ENCODE assay signal across 8 cellular contexts in genomic region chr22:38872172-38872830, GRCh38. TPM values are rescaled to one million over a fixed set of nuclear protein-coding genes. Genes with fewer than 3 reads are reported as not detected.
A peak's percentile ranks its signal among the peaks of the same experiment; 100 is the strongest.
DNase-seq lines count a peak whose midpoint lies in the region; ATAC-seq and TF ChIP-seq lines count a peak whose summit lies in the region.

CBX6 (minus strand) TSS chr22:38872216; CDS start chr22:38872190, 26 bp downstream.

- H3K36me3 ChIP-seq in left ventricle myocardium inferior (peaks cover 10% of the 10 kb centered on the region), prostate gland (no peaks in the 10 kb centered on the region), upper lobe of right lung (peaks cover 18% of the 10 kb centered on the region)

- 1% methylated on average over 70 of the region's 73 CpGs for WGBS in prostate gland

- H3K4me1 ChIP-seq in left ventricle myocardium inferior (peaks cover 60% of the 10 kb centered on the region), prostate gland (replicated peaks) (peaks cover 9% of the 10 kb centered on the region), upper lobe of right lung (peaks cover 33% of the 10 kb centered on the region)

- TF ChIP-seq CTCF in GM13976 (IDR thresholded peaks at IDR 0.05; ENCODE audit: borderline replicate concordance, control extremely low read depth, extremely low read depth, insufficient read depth, missing control alignments) (no peak), left ventricle myocardium inferior (IDR thresholded peaks at IDR 0.05; ENCODE audit: borderline replicate concordance) (no peak), prostate gland (IDR thresholded peaks at IDR 0.05) (peak in 2 of 4 experiments; percentile 14 to 16), upper lobe of right lung (IDR thresholded peaks at IDR 0.05) (no peak)

- peak; percentile 60 for TF ChIP-seq POLR2A in prostate gland (IDR thresholded peaks at IDR 0.05)

- H3K27me3 ChIP-seq in left ventricle myocardium inferior (ENCODE audit: low read depth) (no peaks in the 10 kb centered on the region), prostate gland (replicated peaks; ENCODE audit: insufficient read depth) (no peaks in the 10 kb centered on the region), upper lobe of right lung (no peaks in the 10 kb centered on the region)

- peak; percentile 96 for DNase-seq in GM13976 (ENCODE audit: low spot score)
- DNase-seq in NCI-H1930 (lab: John Stamatoyannopoulos, UW), result peak; percentile 88 to 95
- peak; percentile 89 to 97 (median 92) for DNase-seq in T-helper 2 cell
- DNase-seq in amygdala (lab: John Stamatoyannopoulos, UW), result peak in 55 of 56 donors; percentile 34 to 97 (median 88)
- peak; percentile 98 for DNase-seq in left ventricle myocardium inferior
- DNase-seq in prostate gland (ENCODE audit: low spot score), result peak; percentile 93
- DNase-seq in upper lobe of right lung, result peak; percentile 98

- in situ Hi-C loops in GM13976 (cut with MboI; ENCODE audit: low sequenced_read_pairs, unreplicated experiment), result loop anchor here (10.0 kb wide), 2 partner anchors 122 to 252 kb away; no protein-coding TSS in a partner anchor

- H3K4me3 ChIP-seq in left ventricle myocardium inferior (peak within 1 kb of the TSS; percentile 74), prostate gland (peak within 1 kb of the TSS; percentile 66 to 81), upper lobe of right lung (peak within 1 kb of the TSS; percentile 62)

- intact Hi-C loops in left ventricle myocardium inferior (cut with micrococcal nuclease), result no loop called here
- intact Hi-C loops in prostate gland (cut with DNase I), result loop anchor here (5.0 kb wide), 2 partner anchors 445 to 650 kb away; partner anchors contain the start of genes ATF4 and RPL3
- intact Hi-C loops in upper lobe of right lung (cut with DNase I), result loop anchor here (10.0 kb wide), 1 partner anchor 132 kb away; no protein-coding TSS in a partner anchor

- H3K27ac ChIP-seq in left ventricle myocardium inferior (replicated peaks), result peak within 1 kb of the TSS; percentile 94
- peak within 1 kb of the TSS; percentile 93 to 94 for H3K27ac ChIP-seq in prostate gland
- peak within 1 kb of the TSS; percentile 96 for H3K27ac ChIP-seq in upper lobe of right lung

- H3K9me3 ChIP-seq in left ventricle myocardium inferior (replicated peaks), result no peaks in the 10 kb centered on the region
- H3K9me3 ChIP-seq in prostate gland, result no peaks in the 10 kb centered on the region
- H3K9me3 ChIP-seq in upper lobe of right lung, result no peaks in the 10 kb centered on the region

- ATAC-seq in HG02943 (IDR thresholded peaks at IDR 0.05; ENCODE audit: low read depth, unreplicated experiment), result peak; percentile 46
- ATAC-seq in upper lobe of right lung, result peak; percentile 87

RNA-seq across cellular contexts. Expression of gene CBX6, which starts in this region (rescaled TPM):
- total RNA-seq in left ventricle myocardium inferior (32.9 TPM), prostate gland (10 to 100 TPM; 39.9 to 56.2 TPM), upper lobe of right lung (61.6 TPM)

Comparison
In these comparisons a context has a peak if more than half of its experiments do, and no peak if none do; other contexts are left out.
1. Peak in every context shown above with its lines: DNase-seq, ATAC-seq, H3K4me3 ChIP-seq and H3K27ac ChIP-seq.